Comparison of ENCODE assay signal across 8 cellular contexts in the genomic region with DNA sequence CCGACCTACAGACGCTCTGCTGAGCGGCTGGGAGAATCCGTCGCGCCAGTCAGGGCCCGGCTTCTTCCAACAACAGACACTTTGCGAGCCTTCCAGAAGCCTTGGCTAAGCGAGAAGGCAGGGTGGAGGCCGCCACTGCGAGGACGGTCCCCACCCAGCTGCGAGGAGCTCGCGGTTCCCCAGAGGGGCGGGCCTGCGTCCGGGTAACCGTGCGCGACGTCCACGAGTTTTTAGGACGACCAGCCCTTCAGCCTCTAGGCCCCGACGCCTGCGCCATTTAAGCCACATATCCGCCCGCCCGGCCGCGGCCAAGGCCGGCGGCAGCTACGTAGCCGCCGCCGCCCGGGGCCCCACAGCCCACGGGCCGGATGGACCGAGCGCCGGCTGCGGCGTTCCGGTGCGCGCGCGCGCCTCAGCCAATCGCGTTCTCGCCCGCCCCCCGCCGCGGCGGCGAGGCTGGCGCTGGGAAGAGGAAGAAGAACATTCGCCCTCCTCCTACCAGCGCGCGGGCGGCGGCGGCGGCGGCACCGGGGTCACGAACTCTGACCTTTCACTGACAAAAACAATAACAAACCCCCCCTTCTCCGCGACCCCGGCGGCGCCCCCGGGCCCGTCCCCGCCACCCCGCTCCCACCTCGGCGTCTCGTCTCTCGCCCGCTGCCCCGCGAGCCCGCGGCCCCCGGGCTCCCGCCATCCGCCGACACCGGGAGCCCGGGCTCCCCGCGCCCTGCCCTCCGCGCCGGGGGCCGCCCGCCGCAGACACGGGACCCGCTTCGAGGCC. TPM values are rescaled to one million over a fixed set of nuclear protein-coding genes. Genes with fewer than 3 reads are reported as not detected.
DNase-seq lines count a peak whose midpoint lies in the region; ATAC-seq and TF ChIP-seq lines count a peak whose summit lies in the region.

Gene NR2C2 (plus strand): TSS at position 479 of the 781 bp plus-strand sequence. CDS start 56,332 bp downstream, outside the sequence.

- CTCF ChIA-PET in Calu3 (lab: Charles Lee), result interaction anchor here (0.8 kb wide), 1 partner anchor 21 kb away, joined by 3 read pairs; no protein-coding TSS in a partner anchor
- CTCF ChIA-PET in Panc1 (lab: Charles Lee), result no interaction called here

- intact Hi-C loops in Calu3 (cut with micrococcal nuclease; ENCODE audit: unreplicated experiment) (no loop called here), Panc1 (cut with micrococcal nuclease; ENCODE audit: unreplicated experiment) (no loop called here)

- peak; percentile 47 for ATAC-seq in GM21447 (IDR thresholded peaks at IDR 0.05; ENCODE audit: unreplicated experiment)
- ATAC-seq in Panc1, result peak; percentile 83
- ATAC-seq in esophagus mucosa, result peak; percentile 80

- H3K27ac ChIP-seq in Panc1 (ENCODE audit: low read length), result peak within 1 kb of the TSS; percentile 93
- peak within 1 kb of the TSS; percentile 94 for H3K27ac ChIP-seq in muscle layer of duodenum (ENCODE audit: low read length)

- H3K4me3 ChIP-seq in Panc1 (ENCODE audit: low read depth in 2 of 2, low read length in 2 of 2) (peak within 1 kb of the TSS; percentile 80 to 89), muscle layer of duodenum (ENCODE audit: low read depth in 1 of 2, low read length in 2 of 2) (peak within 1 kb of the TSS; percentile 88 to 94)

- H3K4me3 Mint-ChIP-seq in Calu3 (ENCODE audit: low read depth, unreplicated experiment), result peak within 1 kb of the TSS; percentile 88
- H3K4me3 Mint-ChIP-seq in activated T-cell treated with anti-CD3 and anti-CD28 coated beads, Interleukin-2, amount 50 U/mL, for 24 hours, result peak within 1 kb of the TSS; percentile 98

- H3K27me3 ChIP-seq in Panc1 (ENCODE audit: control insufficient read depth, insufficient read depth, low read length) (no peaks in the 10 kb centered on the region), muscle layer of duodenum (ENCODE audit: low read depth, low read length) (no peaks in the 10 kb centered on the region)

- DNase-seq in Calu3 (peak; percentile 84), HuH-7 (ENCODE audit: low spot score) (peak; percentile 92), Panc1 (ENCODE audit: low read depth, low spot score) (no peak)
- DNase-seq in activated T-cell treated with anti-CD3 and anti-CD28 coated beads, Interleukin-2, amount 50 U/mL, for 24 hours, result peak; percentile 90
- DNase-seq in stimulated activated CD8-positive, alpha-beta memory T cell treated with anti-CD3 and anti-CD28 coated beads, Interleukin-7, amount 100 ng/mL, for 24 hours (ENCODE audit: low read depth), result peak; percentile 75

- H3K36me3 ChIP-seq in Panc1 (ENCODE audit: control insufficient read depth, insufficient read depth, low read length), result peaks cover 5% of the 10 kb centered on the region; the same call in 1 of the 2 replicates
- peaks cover 16 to 18% of the 10 kb centered on the region in 2 donors for H3K36me3 ChIP-seq in muscle layer of duodenum (ENCODE audit: control insufficient read depth in 1 of 2, insufficient read depth in 2 of 2, low read length in 2 of 2)

- H3K9me3 ChIP-seq in Panc1 (ENCODE audit: control insufficient read depth, insufficient read depth, low read depth, low read length) (no peaks in the 10 kb centered on the region), muscle layer of duodenum (ENCODE audit: control insufficient read depth in 1 of 2, low read length in 2 of 2) (no peaks in the 10 kb centered on the region)

- peaks cover 48% of the 10 kb centered on the region for H3K36me3 Mint-ChIP-seq in Calu3 (ENCODE audit: insufficient read depth, unreplicated experiment)
- peaks cover 78% of the 10 kb centered on the region for H3K36me3 Mint-ChIP-seq in activated T-cell treated with anti-CD3 and anti-CD28 coated beads, Interleukin-2, amount 50 U/mL, for 24 hours (ENCODE audit: low read depth)

- TF ChIP-seq CTCF in Calu3 (IDR thresholded peaks at IDR 0.05; ENCODE audit: unreplicated experiment), result no peak
- no peak for TF ChIP-seq CTCF in Panc1 (IDR thresholded peaks at IDR 0.05)

- POLR2A ChIA-PET in Panc1 (lab: Charles Lee), result no interaction called here

- H3K9me3 Mint-ChIP-seq in Calu3 (ENCODE audit: low read depth, unreplicated experiment), result no peaks in the 10 kb centered on the region
- H3K9me3 Mint-ChIP-seq in activated T-cell treated with anti-CD3 and anti-CD28 coated beads, Interleukin-2, amount 50 U/mL, for 24 hours, result no peaks in the 10 kb centered on the region

- no TSS peak for BruUV-seq in Calu3 (replicated peaks; lab: Mats Ljungman, UMichigan)
- BruUV-seq in Panc1 (replicated peaks; lab: Mats Ljungman, UMichigan), result no TSS peak

- no peaks in the 10 kb centered on the region for H3K27me3 Mint-ChIP-seq in Calu3 (ENCODE audit: unreplicated experiment)
- no peaks in the 10 kb centered on the region for H3K27me3 Mint-ChIP-seq in activated T-cell treated with anti-CD3 and anti-CD28 coated beads, Interleukin-2, amount 50 U/mL, for 24 hours

- peak within 1 kb of the TSS; percentile 98 for H3K27ac Mint-ChIP-seq in Calu3 (ENCODE audit: unreplicated experiment)
- H3K27ac Mint-ChIP-seq in activated T-cell treated with anti-CD3 and anti-CD28 coated beads, Interleukin-2, amount 50 U/mL, for 24 hours, result peak within 1 kb of the TSS; percentile 100

- H3K4me1 Mint-ChIP-seq in Calu3 (ENCODE audit: low read depth, unreplicated experiment), result peaks cover 43% of the 10 kb centered on the region
- peaks cover 57% of the 10 kb centered on the region for H3K4me1 Mint-ChIP-seq in activated T-cell treated with anti-CD3 and anti-CD28 coated beads, Interleukin-2, amount 50 U/mL, for 24 hours (ENCODE audit: low read depth)

- in situ Hi-C loops in Panc1 (cut with HindIII; ENCODE audit: low pct_unique_long_range_greater_than_20kb, low sequenced_read_pairs), result no loop called here

- peaks cover 16% of the 10 kb centered on the region for H3K4me1 ChIP-seq in Panc1 (ENCODE audit: control insufficient read depth, insufficient read depth, low read length)
- peaks cover 12 to 58% of the 10 kb centered on the region in 2 donors for H3K4me1 ChIP-seq in muscle layer of duodenum (ENCODE audit: control insufficient read depth in 1 of 2, insufficient read depth in 2 of 2, low read length in 2 of 2)

RNA-seq across cellular contexts. Expression of gene NR2C2, which starts in this region (rescaled TPM):
- total RNA-seq in Calu3 (2022) (33.5 and 41.5 TPM in 2 replicates), Panc1 (2021; ENCODE audit: unreplicated experiment) (30.6 TPM), esophagus mucosa (19.2 TPM)
- 17.2 TPM for polyA plus RNA-seq in Panc1 (2012; ENCODE audit: insufficient read length)
